ENCODE assay signal across 22 cellular contexts in the genomic region with DNA sequence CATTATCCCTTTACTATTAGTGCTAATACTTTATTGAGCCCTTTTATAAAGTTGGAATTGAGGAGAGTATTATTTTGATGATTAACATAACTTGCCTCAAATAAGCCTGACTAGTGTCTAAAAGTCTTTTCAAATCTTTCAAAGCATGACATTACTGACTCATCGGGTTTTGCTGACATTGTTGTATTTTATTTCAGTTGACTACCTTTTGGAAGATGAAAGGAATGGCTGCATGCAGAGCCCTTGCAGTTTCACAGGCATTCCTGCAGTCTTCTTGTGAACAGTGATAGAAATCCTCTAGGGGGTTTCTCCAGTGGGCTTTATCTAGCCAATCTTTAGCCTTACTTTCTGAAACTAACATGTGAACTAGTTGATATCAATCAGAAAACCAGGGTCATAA. TPM values are rescaled to one million over a fixed set of nuclear protein-coding genes. Genes with fewer than 3 reads are reported as not detected.
A peak's percentile ranks its signal among the peaks of the same experiment; 100 is the strongest.
DNase-seq lines count a peak whose midpoint lies in the region; ATAC-seq, FAIRE-seq and TF ChIP-seq lines count a peak whose summit lies in the region.
"Had no signal": no experiment of that assay in that cellular context is flagged by ENCODE, and none has a peak within 500 bp of the region (broad histone marks: within the 10 kb centered on the region; RNA-seq: fewer than 3 reads in every experiment).

No MANE protein-coding gene starts in this region.

- no peak for TF ChIP-seq RAD21 in K562 (CRISPR knock-in tag; conservative IDR thresholded peaks at IDR 0.05 in 1 of 2, IDR thresholded peaks at IDR 0.05 in 1 of 2)

- no peaks in the 10 kb centered on the region for H3K9me1 ChIP-seq in K562 (ENCODE audit: control insufficient read depth, insufficient read depth, low read length)

- no peak overlapping the region for H3K9ac ChIP-seq in K562 (ENCODE audit: insufficient read depth in 1 of 2, low read depth in 2 of 2, low read length in 2 of 2)

- H3K79me2 ChIP-seq in K562 (ENCODE audit: control insufficient read depth, insufficient read depth, low read length): no peaks in the 10 kb centered on the region

- H3K36me3 ChIP-seq in K562 (ENCODE audit: control insufficient read depth, insufficient read depth, low read length): no peaks in the 10 kb centered on the region
- H3K36me3 ChIP-seq: colonic mucosa, prostate gland, transverse colon had no signal

- H3K36me3 Mint-ChIP-seq in type B pancreatic cell (peaks cover 3% of the 10 kb centered on the region), T-cell (no peaks in the 10 kb centered on the region)
- H3K36me3 Mint-ChIP-seq: CD14-positive monocyte had no signal

- H3K4me2 ChIP-seq in K562 (ENCODE audit: insufficient read depth, low read length): no peak overlapping the region

- H3K27ac Mint-ChIP-seq in type B pancreatic cell: peak overlapping the region; percentile 54
- H3K27ac Mint-ChIP-seq in T-cell: no peak overlapping the region
- H3K27ac Mint-ChIP-seq: CD14-positive monocyte had no signal

- CTCF ChIA-PET in K562 (lab: Yijun Ruan, JAX; ENCODE audit: low intra/inter-chr PET ratio) (interaction anchor here (0.8 kb wide), 1 partner anchor 13 kb away, joined by 3 read pairs; no protein-coding TSS in a partner anchor), T-cell (lab: Charles Lee) (no interaction called here)

- H3K27me3 Mint-ChIP-seq in type B pancreatic cell: no peaks in the 10 kb centered on the region
- peaks cover 17 to 24% of the 10 kb centered on the region in 2 donors for H3K27me3 Mint-ChIP-seq in T-cell

- no peak overlapping the region for H3K27ac ChIP-seq in K562 (ENCODE audit: extremely low read depth, low read depth, low read length)
- H3K27ac ChIP-seq: 22Rv1, colonic mucosa, transverse colon had no signal

- no peak for TF ChIP-seq EP300 in K562 (IDR thresholded peaks at IDR 0.05; ENCODE audit: low read length)

- 0 out of 2 replicates have a peak, but pooled peaks cover 2% of the 10 kb centered on the region for H3K9me3 ChIP-seq in K562 (replicated peaks; ENCODE audit: control insufficient read depth, insufficient read depth, low read depth, low read length)
- H3K9me3 ChIP-seq: colonic mucosa, prostate gland, transverse colon had no signal

- TF ChIP-seq CTCF in K562 (IDR thresholded peaks at IDR 0.05 in 2 of 3, conservative IDR thresholded peaks at IDR 0.05 in 1 of 3; ENCODE audit: insufficient read depth in 2 of 3, low read depth in 1 of 3, low read length in 3 of 3) (no peak), type B pancreatic cell (conservative IDR thresholded peaks at IDR 0.05) (peak; percentile 12)

- H3K4me1 Mint-ChIP-seq in type B pancreatic cell (ENCODE audit: unreplicated experiment) (peaks cover 51% of the 10 kb centered on the region), T-cell (peaks cover 11 to 15% (median 15%) of the 10 kb centered on the region in 3 donors)
- H3K4me1 Mint-ChIP-seq: CD14-positive monocyte had no signal

- H3K4me3 ChIP-seq in K562: no peak overlapping the region
- H3K4me3 ChIP-seq: colonic mucosa, prostate gland, transverse colon had no signal

- peak overlapping the region; percentile 43 for H3K4me3 Mint-ChIP-seq in type B pancreatic cell
- H3K4me3 Mint-ChIP-seq in T-cell: no peak overlapping the region
- H3K4me3 Mint-ChIP-seq: CD14-positive monocyte had no signal

- 0% methylated on average over 1 of the region's 1 CpG for WGBS in K562 (ENCODE audit: insufficient coverage, low coverage, missing lambda C conversion rate)

- DNase-seq in DMS53 (lab: John Stamatoyannopoulos, UW): peak; percentile 27
- no peak for DNase-seq in DMS53 treated with DMSO at 0.1 percent for 48 hours (lab: John Stamatoyannopoulos, UW; ENCODE audit: unreplicated experiment)
- DNase-seq in K562 (ENCODE audit: extremely low read depth in 1 of 4, low spot score in 3 of 4): no peak
- peak; percentile 67 for DNase-seq in kidney tubule cell (ENCODE audit: low spot score)
- no peak for DNase-seq in type B pancreatic cell (ENCODE audit: extremely low spot score, unreplicated experiment)
- DNase-seq in T-cell: no peak
- DNase-seq in GM12891 (ENCODE audit: insufficient read length, low spot score): no peak
- DNase-seq: activated effector memory CD4-positive, alpha-beta T cell treated with anti-CD3 and anti-CD28 coated beads, Interleukin-2, amount 50 U/mL, for 16 hours; colonic mucosa; DND-41; hippocampal formation; NCI-H146; NCI-H2227 treated with DMSO at 0.1 percent for 48 hours; SHP77 treated with DMSO at 0.1 percent for 48 hours; stimulated activated naive CD4-positive, alpha-beta T cell treated with Interleukin-2 at 50 U/mL for 16 hours; transverse colon had no signal

- peaks cover 0 to 3% of the 10 kb centered on the region in 2 experiments; a peak in 1 of 5 replicates for H3K27me3 ChIP-seq in K562 (ENCODE audit: control insufficient read depth in 2 of 2, insufficient read depth in 2 of 2, low read length in 2 of 2)
- H3K27me3 ChIP-seq: colonic mucosa, transverse colon had no signal

- POLR2A ChIA-PET in K562 (lab: Yijun Ruan, JAX): interaction anchor here (0.6 kb wide), 1 partner anchor 10 kb away, joined by 3 read pairs; no protein-coding TSS in a partner anchor
- POLR2A ChIA-PET in T-cell (lab: Charles Lee): no interaction called here

- peaks cover 5% of the 10 kb centered on the region for H3K9me3 Mint-ChIP-seq in type B pancreatic cell
- no peaks in the 10 kb centered on the region for H3K9me3 Mint-ChIP-seq in T-cell

- no peak for FAIRE-seq in K562 (lab: Jason Lieb, UNC)
- no peak for FAIRE-seq in GM12891 (lab: Jason Lieb, UNC)

- intact Hi-C loops in K562 (cut with micrococcal nuclease): no loop called here

- no peaks in the 10 kb centered on the region for H3K4me1 ChIP-seq in K562 (replicated peaks in 1 of 2; ENCODE audit: control insufficient read depth in 2 of 2, insufficient read depth in 2 of 2, low read length in 2 of 2)
- H3K4me1 ChIP-seq: colonic mucosa, prostate gland had no signal

- in situ Hi-C loops in K562 (cut with MboI): no loop called here

- no TSS peak for BruUV-seq in K562 (replicated peaks; lab: Mats Ljungman, UMichigan)

- H4K20me1 ChIP-seq in K562 (replicated peaks; ENCODE audit: control insufficient read depth, insufficient read depth, low read length): no peaks in the 10 kb centered on the region

- ATAC-seq in K562 (no peak), T-cell (replicated peaks in 1 of 4) (no peak), GM19328 (IDR thresholded peaks at IDR 0.05; ENCODE audit: unreplicated experiment) (no peak)
- ATAC-seq: left lobe of liver had no signal

- TF ChIP-seq POLR2A in K562 (conservative IDR thresholded peaks at IDR 0.05) (no peak), GM12891 (IDR thresholded peaks at IDR 0.05; ENCODE audit: low read depth, low read length) (no peak)

- no peak overlapping the region for H2AFZ ChIP-seq in K562 (ENCODE audit: low read depth, low read length)

TF ChIP-seq in K562, 482 proteins besides CTCF, POLR2A, EP300 and RAD21 (continues in another document):
- no peak for TF ChIP-seq SIN3A (IDR thresholded peaks at IDR 0.05; ENCODE audit: borderline replicate concordance in 2 of 2, control insufficient read depth in 1 of 2, low read depth in 2 of 2, low read length in 2 of 2)

TF ChIP-seq in GM12891, 5 proteins besides CTCF, POLR2A, EP300 and RAD21 (continues in another document):
- TF ChIP-seq POLR2AphosphoS5 (IDR thresholded peaks at IDR 0.05; ENCODE audit: low read depth, low read length) (no peak), POU2F2 (IDR thresholded peaks at IDR 0.05; ENCODE audit: low read depth, low read length) (no peak), TAF1 (IDR thresholded peaks at IDR 0.05; ENCODE audit: low read depth, low read length) (no peak)

RNA-seq across cellular contexts. Expression of a gene that starts 43.0 kb away (rescaled TPM):
- not detected in 2 replicates for total RNA-seq in K562 (2011; cell fraction: chromatin; rRNA removed; ENCODE audit: low replicate concordance)
- not detected in 2 replicates for total RNA-seq in K562 (2011; cell fraction: nucleolus; rRNA removed)
- not detected in 2 replicates for total RNA-seq in K562 (2011; cell fraction: nucleoplasm; rRNA removed)
- total RNA-seq in K562 (2014; rRNA removed) (not detected in 2 replicates), K562 (2014; rRNA removed; fragmentation: Illumina TruSeq; extraction: Trizol) (not detected in 2 replicates), K562 (2015; rRNA removed; fragmentation: Illumina TruSeq; extraction: Trizol) (not detected in 2 replicates), K562 (2021) (not detected in 2 replicates), type B pancreatic cell (ENCODE audit: low replicate concordance) (2.9 and 3.8 TPM in 2 replicates), T-cell (not detected)
- polyA plus RNA-seq in K562 (2011; rRNA removed) (not detected in 2 replicates), K562 (2014; fragmentation: Illumina TruSeq; extraction: Trizol) (not detected in 2 replicates), K562 (2014; fragmentation: Nextera tagmentation; extraction: Ambion mirVana) (not detected), K562 (2014; rRNA removed) (not detected in 2 replicates)
- not detected in 2 replicates for polyA plus RNA-seq in K562 (2011; cell fraction: cytosol; rRNA removed)
- not detected in 2 replicates for polyA plus RNA-seq in K562 (2011; cell fraction: nucleus; rRNA removed)
- polyA plus RNA-seq in K562 (2012): not detected in 2 replicates
- polyA minus RNA-seq in K562 (2011; rRNA and poly(A)+ RNA removed): not detected in 2 replicates
- not detected in 2 replicates for polyA minus RNA-seq in K562 (2011; cell fraction: cytosol; rRNA and poly(A)+ RNA removed)
- polyA minus RNA-seq in K562 (2011; cell fraction: nucleus; rRNA and poly(A)+ RNA removed): not detected in 2 replicates
- not detected for polyA plus RNA-seq in GM12891 (2012; ENCODE audit: low read depth, missing spikeins)
- total RNA-seq: left lobe of liver; T-helper 2 cell treated with Interferon-gamma antibody and Interleukin-4, amounts not matched to agents 100 ng/mL and 5 ng/mL, for 36 hours had no signal
- polyA plus RNA-seq: CD14-positive monocyte had no signal

RNA-seq across cellular contexts. Expression of a gene that starts 50.5 kb away (rescaled TPM):
- 237 and 531 TPM in 2 replicates for total RNA-seq in K562 (2011; cell fraction: chromatin; rRNA removed; ENCODE audit: low replicate concordance)
- total RNA-seq in K562 (2011; cell fraction: nucleolus; rRNA removed): 417 and 435 TPM in 2 replicates
- total RNA-seq in K562 (2011; cell fraction: nucleoplasm; rRNA removed): 411 and 423 TPM in 2 replicates
- total RNA-seq in K562 (2014; rRNA removed) (93.5 and 113 TPM in 2 replicates), K562 (2014; rRNA removed; fragmentation: Illumina TruSeq; extraction: Trizol) (70.6 and 74.3 TPM in 2 replicates), K562 (2015; rRNA removed; fragmentation: Illumina TruSeq; extraction: Trizol) (79.9 and 82.1 TPM in 2 replicates), K562 (2021) (158 and 161 TPM in 2 replicates), type B pancreatic cell (ENCODE audit: low replicate concordance) (119 and 149 TPM in 2 replicates), T-cell (10 to 100 TPM in 3 of 5 donors, 1 to 10 TPM in 2; 4.5 to 19.9 (median 10.7) TPM)
- polyA plus RNA-seq in K562 (2011; rRNA removed) (137 and 183 TPM in 2 replicates), K562 (2014; fragmentation: Illumina TruSeq; extraction: Trizol) (138 and 140 TPM in 2 replicates), K562 (2014; fragmentation: Nextera tagmentation; extraction: Ambion mirVana) (10 to 100 TPM; 23.4 to 29.6 TPM), K562 (2014; rRNA removed) (69.9 and 70.7 TPM in 2 replicates)
- polyA plus RNA-seq in K562 (2011; cell fraction: cytosol; rRNA removed): 207 and 209 TPM in 2 replicates
- polyA plus RNA-seq in K562 (2011; cell fraction: nucleus; rRNA removed): 214 and 280 TPM in 2 replicates
- polyA plus RNA-seq in K562 (2012): 93.6 and 212 TPM in 2 replicates
- polyA minus RNA-seq in K562 (2011; rRNA and poly(A)+ RNA removed): 215 and 292 TPM in 2 replicates
- 158 and 163 TPM in 2 replicates for polyA minus RNA-seq in K562 (2011; cell fraction: cytosol; rRNA and poly(A)+ RNA removed)
- polyA minus RNA-seq in K562 (2011; cell fraction: nucleus; rRNA and poly(A)+ RNA removed): 97.6 and 98.3 TPM in 2 replicates
- 59.4 TPM for polyA plus RNA-seq in GM12891 (2012; ENCODE audit: low read depth, missing spikeins)

Comparison
In these comparisons a context has a peak if more than half of its experiments do, and no peak if none do; other contexts are left out.
1. DNase-seq: peak in DMS53 (single experiment) and kidney tubule cell (single experiment); none in DMS53 treated with DMSO at 0.1 percent for 48 hours (single experiment), K562 (0 of 4), type B pancreatic cell (single experiment), T-cell (0 of 34) and GM12891 (single experiment).